ENCODE assay signal across 2 cellular contexts in genomic region chr2:26070684-26071189, GRCh38.
TF ChIP-seq lines count a peak whose summit lies in the region.

No MANE protein-coding gene starts in this region.

TF ChIP-seq in GM23338, 12 proteins besides CTCF, POLR2A, EP300 and RAD21:
- TF ChIP-seq JUNB (IDR thresholded peaks at IDR 0.05; ENCODE audit: unreplicated experiment) (no peak), STAT1 (IDR thresholded peaks at IDR 0.05; ENCODE audit: unreplicated experiment) (no peak), EZH2phosphoT487 (IDR thresholded peaks at IDR 0.05; ENCODE audit: unreplicated experiment) (no peak), ZNF331 (CRISPR knock-in tag; IDR thresholded peaks at IDR 0.05; ENCODE audit: low read depth) (no peak), ZNF462 (CRISPR knock-in tag; IDR thresholded peaks at IDR 0.05) (no peak), ETS1 (IDR thresholded peaks at IDR 0.05) (no peak), POLR2AphosphoS5 (IDR thresholded peaks at IDR 0.05; ENCODE audit: low read depth) (no peak), EZH2 (IDR thresholded peaks at IDR 0.05; ENCODE audit: low read depth, unreplicated experiment) (no peak)
- TF ChIP-seq, protein P1, sequence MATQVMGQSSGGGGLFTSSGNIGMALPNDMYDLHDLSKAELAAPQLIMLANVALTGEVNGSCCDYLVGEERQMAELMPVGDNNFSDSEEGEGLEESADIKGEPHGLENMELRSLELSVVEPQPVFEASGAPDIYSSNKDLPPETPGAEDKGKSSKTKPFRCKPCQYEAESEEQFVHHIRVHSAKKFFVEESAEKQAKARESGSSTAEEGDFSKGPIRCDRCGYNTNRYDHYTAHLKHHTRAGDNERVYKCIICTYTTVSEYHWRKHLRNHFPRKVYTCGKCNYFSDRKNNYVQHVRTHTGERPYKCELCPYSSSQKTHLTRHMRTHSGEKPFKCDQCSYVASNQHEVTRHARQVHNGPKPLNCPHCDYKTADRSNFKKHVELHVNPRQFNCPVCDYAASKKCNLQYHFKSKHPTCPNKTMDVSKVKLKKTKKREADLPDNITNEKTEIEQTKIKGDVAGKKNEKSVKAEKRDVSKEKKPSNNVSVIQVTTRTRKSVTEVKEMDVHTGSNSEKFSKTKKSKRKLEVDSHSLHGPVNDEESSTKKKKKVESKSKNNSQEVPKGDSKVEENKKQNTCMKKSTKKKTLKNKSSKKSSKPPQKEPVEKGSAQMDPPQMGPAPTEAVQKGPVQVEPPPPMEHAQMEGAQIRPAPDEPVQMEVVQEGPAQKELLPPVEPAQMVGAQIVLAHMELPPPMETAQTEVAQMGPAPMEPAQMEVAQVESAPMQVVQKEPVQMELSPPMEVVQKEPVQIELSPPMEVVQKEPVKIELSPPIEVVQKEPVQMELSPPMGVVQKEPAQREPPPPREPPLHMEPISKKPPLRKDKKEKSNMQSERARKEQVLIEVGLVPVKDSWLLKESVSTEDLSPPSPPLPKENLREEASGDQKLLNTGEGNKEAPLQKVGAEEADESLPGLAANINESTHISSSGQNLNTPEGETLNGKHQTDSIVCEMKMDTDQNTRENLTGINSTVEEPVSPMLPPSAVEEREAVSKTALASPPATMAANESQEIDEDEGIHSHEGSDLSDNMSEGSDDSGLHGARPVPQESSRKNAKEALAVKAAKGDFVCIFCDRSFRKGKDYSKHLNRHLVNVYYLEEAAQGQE (IDR thresholded peaks at IDR 0.05; ENCODE audit: unreplicated experiment): no peak

TF ChIP-seq in GM12878, 131 proteins besides CTCF, POLR2A, EP300 and RAD21:
- peak; percentile 66 for TF ChIP-seq RUNX3 (IDR thresholded peaks at IDR 0.05; ENCODE audit: low read length)
- TF ChIP-seq NRF1 (conservative IDR thresholded peaks at IDR 0.05; ENCODE audit: low read depth, low read length): no peak
- TF ChIP-seq NR2F1 (conservative IDR thresholded peaks at IDR 0.05): peak; percentile 67; the same call in 1 of the 2 replicates
